In the genomic region with DNA sequence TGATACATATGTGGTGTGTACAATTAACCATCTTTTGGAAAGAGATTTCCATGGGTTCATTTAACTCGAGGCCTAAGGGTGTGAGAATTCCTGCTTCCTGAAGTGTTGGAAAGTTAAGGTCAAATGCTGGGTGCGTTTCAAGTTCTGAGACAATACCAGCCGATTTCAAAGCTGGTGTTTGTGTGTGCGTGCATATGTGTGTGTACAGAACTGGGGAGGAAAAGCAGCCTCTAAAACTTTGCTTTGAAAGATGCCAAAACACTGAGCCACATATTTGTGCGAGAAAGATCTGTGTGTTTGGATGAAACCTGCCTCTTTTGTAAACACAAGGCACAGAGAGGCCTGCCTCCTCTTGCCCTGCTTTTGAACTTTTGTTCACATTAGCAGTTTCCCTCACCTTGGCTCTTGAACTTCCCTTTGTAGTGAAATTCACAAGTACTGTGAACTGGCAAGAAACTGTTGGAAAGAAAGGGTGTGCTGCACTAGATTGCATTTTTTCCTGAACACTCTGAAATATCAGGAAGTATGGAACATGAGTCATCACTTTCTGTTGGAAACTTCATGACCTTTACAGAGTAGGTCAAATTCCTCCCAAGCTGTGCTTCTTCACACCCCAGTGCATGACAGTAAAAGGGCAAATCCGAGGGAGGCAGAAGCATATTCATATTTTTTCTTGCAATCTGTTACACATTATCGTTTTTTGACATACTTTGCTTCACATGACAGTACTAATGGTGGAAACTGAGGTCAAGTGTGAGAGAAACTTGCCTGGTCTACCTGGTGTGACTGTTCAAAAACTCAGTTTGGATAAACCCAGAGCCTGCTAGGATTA, we compare ENCODE assay signal across 1 cellular context.
TF ChIP-seq lines count a peak whose summit lies in the region.

No MANE protein-coding gene starts in this region.

TF ChIP-seq in HepG2, 621 proteins besides CTCF, POLR2A, EP300 and RAD21 (continued from another document and continues in another):
- peak; percentile 40; the same call in 1 of the 2 replicates for TF ChIP-seq FUBP1 (CRISPR knock-in tag; IDR thresholded peaks at IDR 0.05; ENCODE audit: borderline replicate concordance)
- peak; percentile 97 for TF ChIP-seq MAFG (CRISPR knock-in tag; IDR thresholded peaks at IDR 0.05)
- TF ChIP-seq ZNF552 (CRISPR knock-in tag; IDR thresholded peaks at IDR 0.05; ENCODE audit: borderline replicate concordance), result peak; percentile 86; the same call in 1 of the 2 replicates
- TF ChIP-seq PHB2 (IDR thresholded peaks at IDR 0.05; ENCODE audit: partially characterized antibody), result no peak
- TF ChIP-seq NCOA1 (CRISPR knock-in tag; IDR thresholded peaks at IDR 0.05), result no peak; the same call in 1 of the 2 replicates
- no peak for TF ChIP-seq TOE1 (CRISPR knock-in tag; IDR thresholded peaks at IDR 0.05)
- TF ChIP-seq GABPA (IDR thresholded peaks at IDR 0.05; ENCODE audit: low read depth, low read length), result no peak
- TF ChIP-seq GABPA (CRISPR knock-in tag; IDR thresholded peaks at IDR 0.05; ENCODE audit: low read depth), result peak; percentile 77
- no peak for TF ChIP-seq ZNF251 (CRISPR knock-in tag; IDR thresholded peaks at IDR 0.05)
- TF ChIP-seq, protein P1, sequence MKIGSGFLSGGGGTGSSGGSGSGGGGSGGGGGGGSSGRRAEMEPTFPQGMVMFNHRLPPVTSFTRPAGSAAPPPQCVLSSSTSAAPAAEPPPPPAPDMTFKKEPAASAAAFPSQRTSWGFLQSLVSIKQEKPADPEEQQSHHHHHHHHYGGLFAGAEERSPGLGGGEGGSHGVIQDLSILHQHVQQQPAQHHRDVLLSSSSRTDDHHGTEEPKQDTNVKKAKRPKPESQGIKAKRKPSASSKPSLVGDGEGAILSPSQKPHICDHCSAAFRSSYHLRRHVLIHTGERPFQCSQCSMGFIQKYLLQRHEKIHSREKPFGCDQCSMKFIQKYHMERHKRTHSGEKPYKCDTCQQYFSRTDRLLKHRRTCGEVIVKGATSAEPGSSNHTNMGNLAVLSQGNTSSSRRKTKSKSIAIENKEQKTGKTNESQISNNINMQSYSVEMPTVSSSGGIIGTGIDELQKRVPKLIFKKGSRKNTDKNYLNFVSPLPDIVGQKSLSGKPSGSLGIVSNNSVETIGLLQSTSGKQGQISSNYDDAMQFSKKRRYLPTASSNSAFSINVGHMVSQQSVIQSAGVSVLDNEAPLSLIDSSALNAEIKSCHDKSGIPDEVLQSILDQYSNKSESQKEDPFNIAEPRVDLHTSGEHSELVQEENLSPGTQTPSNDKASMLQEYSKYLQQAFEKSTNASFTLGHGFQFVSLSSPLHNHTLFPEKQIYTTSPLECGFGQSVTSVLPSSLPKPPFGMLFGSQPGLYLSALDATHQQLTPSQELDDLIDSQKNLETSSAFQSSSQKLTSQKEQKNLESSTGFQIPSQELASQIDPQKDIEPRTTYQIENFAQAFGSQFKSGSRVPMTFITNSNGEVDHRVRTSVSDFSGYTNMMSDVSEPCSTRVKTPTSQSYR (CRISPR knock-in tag; IDR thresholded peaks at IDR 0.05; ENCODE audit: borderline replicate concordance), result peak; percentile 69; the same call in 1 of the 2 replicates
- TF ChIP-seq YEATS4 (CRISPR knock-in tag; IDR thresholded peaks at IDR 0.05; ENCODE audit: borderline replicate concordance), result peak; percentile 79
- TF ChIP-seq, protein P2, sequence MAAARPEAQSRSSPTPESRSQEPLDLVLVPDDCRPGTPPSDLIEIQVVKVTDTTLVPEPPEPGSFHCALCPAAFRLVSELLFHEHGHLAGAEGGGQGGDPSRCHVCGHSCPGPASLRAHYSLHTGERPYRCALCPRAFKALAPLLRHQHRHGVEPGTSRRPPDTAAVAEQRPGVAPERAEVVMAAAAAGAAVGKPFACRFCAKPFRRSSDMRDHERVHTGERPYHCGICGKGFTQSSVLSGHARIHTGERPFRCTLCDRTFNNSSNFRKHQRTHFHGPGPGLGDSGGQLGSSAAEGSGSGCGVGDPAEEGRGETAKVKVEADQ (CRISPR knock-in tag; IDR thresholded peaks at IDR 0.05; ENCODE audit: borderline replicate concordance), result peak; percentile 47; the same call in 1 of the 2 replicates
- no peak; the same call in 1 of the 2 replicates for TF ChIP-seq ZNF841 (CRISPR knock-in tag; IDR thresholded peaks at IDR 0.05; ENCODE audit: borderline replicate concordance)
- TF ChIP-seq ZNF225 (CRISPR knock-in tag; IDR thresholded peaks at IDR 0.05), result no peak; the same call in 1 of the 2 replicates
- no peak for TF ChIP-seq ZNF17 (CRISPR knock-in tag; IDR thresholded peaks at IDR 0.05)
- TF ChIP-seq BCL6 (CRISPR knock-in tag; IDR thresholded peaks at IDR 0.05), result peak; percentile 98
- TF ChIP-seq, protein P3, sequence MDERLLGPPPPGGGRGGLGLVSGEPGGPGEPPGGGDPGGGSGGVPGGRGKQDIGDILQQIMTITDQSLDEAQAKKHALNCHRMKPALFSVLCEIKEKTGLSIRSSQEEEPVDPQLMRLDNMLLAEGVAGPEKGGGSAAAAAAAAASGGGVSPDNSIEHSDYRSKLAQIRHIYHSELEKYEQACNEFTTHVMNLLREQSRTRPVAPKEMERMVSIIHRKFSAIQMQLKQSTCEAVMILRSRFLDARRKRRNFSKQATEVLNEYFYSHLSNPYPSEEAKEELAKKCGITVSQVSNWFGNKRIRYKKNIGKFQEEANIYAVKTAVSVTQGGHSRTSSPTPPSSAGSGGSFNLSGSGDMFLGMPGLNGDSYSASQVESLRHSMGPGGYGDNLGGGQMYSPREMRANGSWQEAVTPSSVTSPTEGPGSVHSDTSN (CRISPR knock-in tag; IDR thresholded peaks at IDR 0.05), result peak; percentile 11; the same call in 1 of the 2 replicates
- peak; percentile 46; the same call in 1 of the 2 replicates for TF ChIP-seq NFYC (CRISPR knock-in tag; IDR thresholded peaks at IDR 0.05)
- TF ChIP-seq, protein P4, sequence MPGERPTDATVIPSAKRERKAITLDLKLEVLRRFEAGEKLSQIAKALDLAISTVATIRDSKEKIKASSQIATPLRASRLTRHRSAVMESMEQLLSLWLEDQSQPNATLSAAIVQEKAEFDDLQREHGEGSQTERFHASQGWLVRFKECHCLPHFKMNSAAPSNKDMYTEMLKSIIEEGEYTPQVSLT (CRISPR knock-in tag; IDR thresholded peaks at IDR 0.05; ENCODE audit: borderline replicate concordance, low read depth), result no peak
- TF ChIP-seq ZNF839 (CRISPR knock-in tag; IDR thresholded peaks at IDR 0.05; ENCODE audit: borderline replicate concordance), result no peak
- TF ChIP-seq, protein P5, sequence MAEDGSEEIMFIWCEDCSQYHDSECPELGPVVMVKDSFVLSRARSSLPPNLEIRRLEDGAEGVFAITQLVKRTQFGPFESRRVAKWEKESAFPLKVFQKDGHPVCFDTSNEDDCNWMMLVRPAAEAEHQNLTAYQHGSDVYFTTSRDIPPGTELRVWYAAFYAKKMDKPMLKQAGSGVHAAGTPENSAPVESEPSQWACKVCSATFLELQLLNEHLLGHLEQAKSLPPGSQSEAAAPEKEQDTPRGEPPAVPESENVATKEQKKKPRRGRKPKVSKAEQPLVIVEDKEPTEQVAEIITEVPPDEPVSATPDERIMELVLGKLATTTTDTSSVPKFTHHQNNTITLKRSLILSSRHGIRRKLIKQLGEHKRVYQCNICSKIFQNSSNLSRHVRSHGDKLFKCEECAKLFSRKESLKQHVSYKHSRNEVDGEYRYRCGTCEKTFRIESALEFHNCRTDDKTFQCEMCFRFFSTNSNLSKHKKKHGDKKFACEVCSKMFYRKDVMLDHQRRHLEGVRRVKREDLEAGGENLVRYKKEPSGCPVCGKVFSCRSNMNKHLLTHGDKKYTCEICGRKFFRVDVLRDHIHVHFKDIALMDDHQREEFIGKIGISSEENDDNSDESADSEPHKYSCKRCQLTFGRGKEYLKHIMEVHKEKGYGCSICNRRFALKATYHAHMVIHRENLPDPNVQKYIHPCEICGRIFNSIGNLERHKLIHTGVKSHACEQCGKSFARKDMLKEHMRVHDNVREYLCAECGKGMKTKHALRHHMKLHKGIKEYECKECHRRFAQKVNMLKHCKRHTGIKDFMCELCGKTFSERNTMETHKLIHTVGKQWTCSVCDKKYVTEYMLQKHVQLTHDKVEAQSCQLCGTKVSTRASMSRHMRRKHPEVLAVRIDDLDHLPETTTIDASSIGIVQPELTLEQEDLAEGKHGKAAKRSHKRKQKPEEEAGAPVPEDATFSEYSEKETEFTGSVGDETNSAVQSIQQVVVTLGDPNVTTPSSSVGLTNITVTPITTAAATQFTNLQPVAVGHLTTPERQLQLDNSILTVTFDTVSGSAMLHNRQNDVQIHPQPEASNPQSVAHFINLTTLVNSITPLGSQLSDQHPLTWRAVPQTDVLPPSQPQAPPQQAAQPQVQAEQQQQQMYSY (CRISPR knock-in tag; IDR thresholded peaks at IDR 0.05), result no peak; the same call in 1 of the 2 replicates
- TF ChIP-seq ZNF546 (CRISPR knock-in tag; conservative IDR thresholded peaks at IDR 0.05), result no peak
- no peak for TF ChIP-seq PLRG1 (conservative IDR thresholded peaks at IDR 0.05)
- TF ChIP-seq KAT7 (CRISPR knock-in tag; IDR thresholded peaks at IDR 0.05; ENCODE audit: borderline replicate concordance), result peak; percentile 14; the same call in 1 of the 2 replicates
- peak; percentile 94 for TF ChIP-seq ZNF280D (CRISPR knock-in tag; IDR thresholded peaks at IDR 0.05)
- no peak for TF ChIP-seq KLF11 (CRISPR knock-in tag; IDR thresholded peaks at IDR 0.05)
- no peak; the same call in 1 of the 2 replicates for TF ChIP-seq HMGXB3 (CRISPR knock-in tag; IDR thresholded peaks at IDR 0.05; ENCODE audit: borderline replicate concordance)
- no peak for TF ChIP-seq NAIF1 (CRISPR knock-in tag; IDR thresholded peaks at IDR 0.05; ENCODE audit: borderline replicate concordance)
- TF ChIP-seq, protein P6, sequence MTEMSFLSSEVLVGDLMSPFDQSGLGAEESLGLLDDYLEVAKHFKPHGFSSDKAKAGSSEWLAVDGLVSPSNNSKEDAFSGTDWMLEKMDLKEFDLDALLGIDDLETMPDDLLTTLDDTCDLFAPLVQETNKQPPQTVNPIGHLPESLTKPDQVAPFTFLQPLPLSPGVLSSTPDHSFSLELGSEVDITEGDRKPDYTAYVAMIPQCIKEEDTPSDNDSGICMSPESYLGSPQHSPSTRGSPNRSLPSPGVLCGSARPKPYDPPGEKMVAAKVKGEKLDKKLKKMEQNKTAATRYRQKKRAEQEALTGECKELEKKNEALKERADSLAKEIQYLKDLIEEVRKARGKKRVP (CRISPR knock-in tag; IDR thresholded peaks at IDR 0.05), result peak in 1 of 2 experiments; percentile 94; a peak in 3 of 4 replicates
- TF ChIP-seq RFX3 (CRISPR knock-in tag; IDR thresholded peaks at IDR 0.05), result no peak; the same call in 1 of the 2 replicates
- peak; percentile 97 for TF ChIP-seq FOSL1 (CRISPR knock-in tag; IDR thresholded peaks at IDR 0.05; ENCODE audit: borderline replicate concordance)
- no peak for TF ChIP-seq ZNF180 (CRISPR knock-in tag; IDR thresholded peaks at IDR 0.05; ENCODE audit: borderline replicate concordance, low read depth)
- peak; percentile 98 for TF ChIP-seq ZSCAN29 (CRISPR knock-in tag; conservative IDR thresholded peaks at IDR 0.05)
- TF ChIP-seq GABPB1 (CRISPR knock-in tag; IDR thresholded peaks at IDR 0.05), result no peak; the same call in 1 of the 2 replicates
